ENCODE assay signal across 13 cellular contexts in the genomic region with DNA sequence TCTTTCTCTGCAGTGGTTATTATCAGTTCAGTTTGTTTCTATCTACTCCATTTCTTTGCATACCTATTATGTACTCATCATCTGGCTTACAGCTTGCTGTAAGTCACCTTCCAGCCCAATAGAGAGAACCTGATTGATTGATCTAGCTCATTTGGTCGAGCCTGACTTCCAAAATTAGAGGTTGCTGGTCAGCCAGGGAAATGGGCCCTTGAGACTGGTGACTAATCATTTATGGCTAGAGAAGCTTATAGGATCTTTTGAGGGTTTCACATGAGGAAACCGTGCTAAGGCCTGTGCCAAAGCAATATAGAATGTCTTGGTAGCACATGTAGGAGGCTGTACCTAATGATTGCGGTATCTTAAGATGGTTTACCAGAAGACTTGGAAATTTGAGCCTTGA.
"Had no signal": no experiment of that assay in that cellular context is flagged by ENCODE, and none has a peak within 500 bp of the region (broad histone marks: within the 10 kb centered on the region; RNA-seq: fewer than 3 reads in every experiment).

No MANE protein-coding gene starts in this region.

- H3K36me3 ChIP-seq: lower lobe of right lung, tibial nerve had no signal

- H3K9me3 ChIP-seq: lower lobe of right lung, tibial nerve had no signal

- DNase-seq: activated B cell treated with CpG ODN at 0.5 μM for 24 hours; activated naive CD4-positive, alpha-beta T cell treated with anti-CD3 and anti-CD28 coated beads, Interleukin-2, amount 50 U/mL, for 16 hours; cerebellar nuclear complex; dermis blood vessel endothelial cell; hippocampal formation; left cardiac atrium; lower lobe of right lung; naive B cell; right cardiac atrium; stimulated activated naive B cell treated with anti-CD40 and anti-IgM and Interleukin-4, amounts not matched to agents 10 μg/mL and 1 μg/mL and 100 μg/mL, for 72 hours had no signal

- H3K27ac ChIP-seq: lower lobe of right lung, tibial nerve had no signal

- ATAC-seq: left cardiac atrium; lower lobe of right lung; right cardiac atrium; SK-N-SH treated with all-trans-retinoic acid at 6 μM for 48 hours; stimulated activated naive B cell treated with anti-CD40 and anti-IgM and Interleukin-4, amounts not matched to agents 10 μg/mL and 1 μg/mL and 100 μg/mL, for 72 hours had no signal

- H3K27ac Mint-ChIP-seq: activated B cell treated with CpG ODN at 0.5 μM for 24 hours; activated T-helper 2 cell treated with anti-CD3 and anti-CD28 coated beads, Interferon-gamma antibody, Interleukin-2, Interleukin-4, amounts not matched to agents 10 μg/mL and 5 μg/mL and 100 μg/mL, durations not matched to agents 14 hours and 24 hours and 36 hours; stimulated activated naive B cell treated with anti-CD40 and anti-IgM and Interleukin-4, amounts not matched to agents 10 μg/mL and 1 μg/mL and 100 μg/mL, for 72 hours had no signal

- H3K4me3 ChIP-seq: lower lobe of right lung, tibial nerve had no signal

- H3K36me3 Mint-ChIP-seq: naive B cell had no signal

- H3K27me3 ChIP-seq: tibial nerve had no signal

- H3K27me3 Mint-ChIP-seq: activated B cell treated with CpG ODN at 0.5 μM for 24 hours; naive B cell; stimulated activated naive B cell treated with anti-CD40 and anti-IgM and Interleukin-4, amounts not matched to agents 10 μg/mL and 1 μg/mL and 100 μg/mL, for 72 hours had no signal

- H3K4me3 Mint-ChIP-seq: activated B cell treated with CpG ODN at 0.5 μM for 24 hours; naive B cell; stimulated activated naive B cell treated with anti-CD40 and anti-IgM and Interleukin-4, amounts not matched to agents 10 μg/mL and 1 μg/mL and 100 μg/mL, for 72 hours had no signal

- H3K9me3 Mint-ChIP-seq: activated B cell treated with CpG ODN at 0.5 μM for 24 hours; activated T-helper 2 cell treated with anti-CD3 and anti-CD28 coated beads, Interferon-gamma antibody, Interleukin-2, Interleukin-4, amounts not matched to agents 10 μg/mL and 5 μg/mL and 100 μg/mL, durations not matched to agents 14 hours and 24 hours and 36 hours had no signal
